In genomic region chr20:63857751-63858392, GRCh38 we compare ENCODE assay signal across 1 cellular context.
A peak's percentile ranks its signal among the peaks of the same experiment; 100 is the strongest.
TF ChIP-seq lines count a peak whose summit lies in the region.

No MANE protein-coding gene starts in this region.

TF ChIP-seq in HepG2, 621 proteins besides CTCF, POLR2A, EP300 and RAD21 (continued from another document and continues in another):
- TF ChIP-seq KMT2B (CRISPR knock-in tag; IDR thresholded peaks at IDR 0.05) = no peak
- TF ChIP-seq EZH2 (conservative IDR thresholded peaks at IDR 0.05; ENCODE audit: low read depth, low read length) = no peak
- no peak for TF ChIP-seq UBTF (CRISPR knock-in tag; IDR thresholded peaks at IDR 0.05)
- TF ChIP-seq KDM5B (CRISPR knock-in tag; IDR thresholded peaks at IDR 0.05; ENCODE audit: borderline replicate concordance) = peak; percentile 7; the same call in 1 of the 2 replicates
- no peak for TF ChIP-seq ZNF335 (CRISPR knock-in tag; IDR thresholded peaks at IDR 0.05)
- TF ChIP-seq ZNF333 (CRISPR knock-in tag; IDR thresholded peaks at IDR 0.05; ENCODE audit: borderline replicate concordance) = peak; percentile 32; the same call in 1 of the 2 replicates
- no peak for TF ChIP-seq NFE2 (CRISPR knock-in tag; IDR thresholded peaks at IDR 0.05)
- no peak for TF ChIP-seq NFKBIZ (CRISPR knock-in tag; IDR thresholded peaks at IDR 0.05)
- TF ChIP-seq SPEN (CRISPR knock-in tag; IDR thresholded peaks at IDR 0.05; ENCODE audit: low read depth) = no peak
- TF ChIP-seq ZNF318 (CRISPR knock-in tag; IDR thresholded peaks at IDR 0.05) = no peak
- TF ChIP-seq ZNF777 (CRISPR knock-in tag; IDR thresholded peaks at IDR 0.05) = 0 out of 2 replicates have a peak, but pooled peaks have one; percentile 31
- TF ChIP-seq KLF11 (CRISPR knock-in tag; IDR thresholded peaks at IDR 0.05) = no peak
- TF ChIP-seq GMEB1 (CRISPR knock-in tag; IDR thresholded peaks at IDR 0.05; ENCODE audit: borderline replicate concordance) = no peak
- no peak for TF ChIP-seq ZNF891 (CRISPR knock-in tag; IDR thresholded peaks at IDR 0.05)
- no peak for TF ChIP-seq ZNF224 (CRISPR knock-in tag; IDR thresholded peaks at IDR 0.05)
- 0 out of 2 replicates have a peak, but pooled peaks have one; percentile 7 for TF ChIP-seq E2F5 (CRISPR knock-in tag; conservative IDR thresholded peaks at IDR 0.05)
- peak; percentile 60; the same call in 1 of the 2 replicates for TF ChIP-seq ZNF556 (CRISPR knock-in tag; IDR thresholded peaks at IDR 0.05; ENCODE audit: borderline replicate concordance)
- no peak for TF ChIP-seq PCBP2 (optimal IDR thresholded peaks at IDR 0.05; ENCODE audit: low read depth, low read length, poor library complexity, severe bottlenecking)
- 0 out of 2 replicates have a peak, but pooled peaks have one; percentile 1 for TF ChIP-seq ZNF512B (CRISPR knock-in tag; IDR thresholded peaks at IDR 0.05; ENCODE audit: borderline replicate concordance)
- no peak for TF ChIP-seq STAT5B (CRISPR knock-in tag; IDR thresholded peaks at IDR 0.05)
- no peak for TF ChIP-seq TBX3 (IDR thresholded peaks at IDR 0.05; ENCODE audit: borderline replicate concordance)
- TF ChIP-seq PITX1 (CRISPR knock-in tag; IDR thresholded peaks at IDR 0.05) = no peak
- TF ChIP-seq PRPF4 (IDR thresholded peaks at IDR 0.05; ENCODE audit: low read depth, low read length, poor library complexity, severe bottlenecking) = no peak
- no peak for TF ChIP-seq ZNF124 (CRISPR knock-in tag; IDR thresholded peaks at IDR 0.05)
- TF ChIP-seq ZNF768 (CRISPR knock-in tag; IDR thresholded peaks at IDR 0.05) = no peak
- no peak for TF ChIP-seq ZNF510 (CRISPR knock-in tag; IDR thresholded peaks at IDR 0.05; ENCODE audit: low read depth)
- TF ChIP-seq ZFAT (CRISPR knock-in tag; conservative IDR thresholded peaks at IDR 0.05) = no peak
- no peak for TF ChIP-seq SATB2 (CRISPR knock-in tag; IDR thresholded peaks at IDR 0.05)
- no peak for TF ChIP-seq PHB2 (IDR thresholded peaks at IDR 0.05; ENCODE audit: partially characterized antibody)
- TF ChIP-seq YEATS2 (CRISPR knock-in tag; IDR thresholded peaks at IDR 0.05; ENCODE audit: borderline replicate concordance) = no peak
- TF ChIP-seq ZEB1 (IDR thresholded peaks at IDR 0.05; ENCODE audit: insufficient replicate concordance, low read depth) = no peak
- TF ChIP-seq ZNF30 (CRISPR knock-in tag; IDR thresholded peaks at IDR 0.05) = no peak
- no peak for TF ChIP-seq ZNF441 (CRISPR knock-in tag; IDR thresholded peaks at IDR 0.05; ENCODE audit: borderline replicate concordance)
- TF ChIP-seq CENPX (CRISPR knock-in tag; IDR thresholded peaks at IDR 0.05) = no peak
- TF ChIP-seq NRL (CRISPR knock-in tag; IDR thresholded peaks at IDR 0.05; ENCODE audit: borderline replicate concordance) = no peak
- TF ChIP-seq FOXP1 (IDR thresholded peaks at IDR 0.05) = no peak
- no peak for TF ChIP-seq FOXP1 (CRISPR knock-in tag; IDR thresholded peaks at IDR 0.05)
- TF ChIP-seq ZNF773 (CRISPR knock-in tag; IDR thresholded peaks at IDR 0.05; ENCODE audit: borderline replicate concordance) = no peak
- TF ChIP-seq ZBTB1 (CRISPR knock-in tag; IDR thresholded peaks at IDR 0.05; ENCODE audit: borderline replicate concordance) = no peak
- TF ChIP-seq PRDM10 (CRISPR knock-in tag; IDR thresholded peaks at IDR 0.05; ENCODE audit: low read depth) = 0 out of 2 replicates have a peak, but pooled peaks have one; percentile 2
- TF ChIP-seq CBX1 (IDR thresholded peaks at IDR 0.05; ENCODE audit: low read depth) = no peak
- no peak for TF ChIP-seq ZNF160 (CRISPR knock-in tag; IDR thresholded peaks at IDR 0.05)
- no peak for TF ChIP-seq ZNF20 (CRISPR knock-in tag; IDR thresholded peaks at IDR 0.05)
- TF ChIP-seq ZBTB3 (CRISPR knock-in tag; IDR thresholded peaks at IDR 0.05; ENCODE audit: borderline replicate concordance, low read depth) = no peak
- TF ChIP-seq SNAPC5 (CRISPR knock-in tag; IDR thresholded peaks at IDR 0.05; ENCODE audit: borderline replicate concordance) = no peak
- peak; percentile 96 for TF ChIP-seq AGO1 (IDR thresholded peaks at IDR 0.05; ENCODE audit: low read depth, low read length, poor library complexity, severe bottlenecking)
